Comparison of ENCODE assay signal across 1 cellular context in the genomic region with DNA sequence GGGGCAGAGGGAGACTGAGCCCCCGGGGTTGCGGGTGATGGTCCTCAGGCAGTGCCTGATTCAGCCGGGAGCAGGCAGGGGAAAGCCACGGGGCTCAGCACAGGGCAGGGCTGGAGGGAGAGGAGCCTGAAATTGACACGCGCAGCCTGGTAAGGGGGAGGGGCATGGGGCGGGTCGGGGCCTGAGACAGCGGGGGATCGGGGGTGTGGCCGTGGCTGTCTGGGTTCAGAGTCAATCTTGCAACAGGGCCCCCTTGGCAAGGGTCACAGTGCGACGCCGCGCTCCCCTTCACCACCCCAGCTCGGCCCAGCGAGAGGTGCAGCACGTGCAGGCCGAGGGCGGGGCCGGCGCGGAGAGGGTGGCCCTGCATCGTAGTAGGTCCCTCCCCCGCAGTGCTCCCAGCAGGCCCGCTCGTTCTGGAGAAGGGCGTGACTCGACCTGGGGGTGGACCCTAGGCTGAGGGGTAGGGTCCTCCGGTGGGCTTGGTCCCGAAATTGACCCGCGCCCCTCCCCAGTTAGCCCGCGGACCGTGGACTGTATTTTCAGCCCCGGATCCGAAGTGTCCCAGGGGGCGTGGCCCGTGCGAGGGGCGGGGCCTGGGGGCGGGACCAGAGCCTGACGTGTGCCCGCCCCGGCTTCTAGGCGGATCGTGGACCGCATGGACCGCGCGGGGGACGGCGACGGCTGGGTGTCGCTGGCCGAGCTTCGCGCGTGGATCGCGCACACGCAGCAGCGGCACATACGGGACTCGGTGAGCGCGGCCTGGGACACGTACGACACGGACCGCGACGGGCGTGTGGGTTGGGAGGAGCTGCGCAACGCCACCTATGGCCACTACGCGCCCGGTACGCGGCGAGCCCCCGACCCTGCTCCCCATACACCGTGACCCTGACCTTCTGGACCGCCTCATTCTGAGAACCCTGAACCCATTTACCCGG.
TF ChIP-seq lines count a peak whose summit lies in the region.

No MANE protein-coding gene starts in this region.

TF ChIP-seq in K562, 482 proteins besides CTCF, POLR2A, EP300 and RAD21 (continued from another document and continues in another):
- TF ChIP-seq, protein P1, sequence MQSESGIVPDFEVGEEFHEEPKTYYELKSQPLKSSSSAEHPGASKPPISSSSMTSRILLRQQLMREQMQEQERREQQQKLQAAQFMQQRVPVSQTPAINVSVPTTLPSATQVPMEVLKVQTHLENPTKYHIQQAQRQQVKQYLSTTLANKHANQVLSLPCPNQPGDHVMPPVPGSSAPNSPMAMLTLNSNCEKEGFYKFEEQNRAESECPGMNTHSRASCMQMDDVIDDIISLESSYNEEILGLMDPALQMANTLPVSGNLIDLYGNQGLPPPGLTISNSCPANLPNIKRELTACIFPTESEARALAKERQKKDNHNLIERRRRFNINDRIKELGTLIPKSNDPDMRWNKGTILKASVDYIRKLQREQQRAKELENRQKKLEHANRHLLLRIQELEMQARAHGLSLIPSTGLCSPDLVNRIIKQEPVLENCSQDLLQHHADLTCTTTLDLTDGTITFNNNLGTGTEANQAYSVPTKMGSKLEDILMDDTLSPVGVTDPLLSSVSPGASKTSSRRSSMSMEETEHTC (IDR thresholded peaks at IDR 0.05), result 0 out of 2 replicates have a peak, but pooled peaks have one; percentile 13
- TF ChIP-seq CLOCK (CRISPR knock-in tag; IDR thresholded peaks at IDR 0.05; ENCODE audit: borderline replicate concordance) (no peak), C11orf30 (IDR thresholded peaks at IDR 0.05; ENCODE audit: low read depth) (no peak), EHMT2 (IDR thresholded peaks at IDR 0.05) (no peak), STAT5A (IDR thresholded peaks at IDR 0.05; ENCODE audit: borderline replicate concordance, low read length) (no peak), PHB2 (IDR thresholded peaks at IDR 0.05; ENCODE audit: low read depth) (no peak), THRAP3 (IDR thresholded peaks at IDR 0.05; ENCODE audit: borderline replicate concordance) (no peak), RBM34 (IDR thresholded peaks at IDR 0.05; ENCODE audit: borderline replicate concordance, insufficient read depth, low read length) (no peak), NFYB (IDR thresholded peaks at IDR 0.05; ENCODE audit: extremely low read depth, insufficient read length) (no peak), ZNF436 (CRISPR knock-in tag; IDR thresholded peaks at IDR 0.05) (no peak), RBM17 (IDR thresholded peaks at IDR 0.05; ENCODE audit: borderline replicate concordance, low read depth, low read length) (no peak), NR1H2 (CRISPR knock-in tag; IDR thresholded peaks at IDR 0.05) (0 out of 2 replicates have a peak, but pooled peaks have one; percentile 54), DACH1 (IDR thresholded peaks at IDR 0.05; ENCODE audit: partially characterized antibody) (no peak), CEBPB (tag; IDR thresholded peaks at IDR 0.05) (no peak), ERF (CRISPR knock-in tag; IDR thresholded peaks at IDR 0.05) (no peak), HEY1 (CRISPR knock-in tag; IDR thresholded peaks at IDR 0.05; ENCODE audit: borderline replicate concordance) (no peak), ESRRB (CRISPR knock-in tag; IDR thresholded peaks at IDR 0.05; ENCODE audit: borderline replicate concordance) (no peak), HDAC6 (IDR thresholded peaks at IDR 0.05; ENCODE audit: low read depth, low read length) (no peak), ILF3 (IDR thresholded peaks at IDR 0.05; ENCODE audit: borderline replicate concordance) (no peak), ZNF274 (IDR thresholded peaks at IDR 0.05; ENCODE audit: borderline replicate concordance, low read depth, low read length) (no peak), CREB5 (CRISPR knock-in tag; IDR thresholded peaks at IDR 0.05) (no peak), BHLHE40 (IDR thresholded peaks at IDR 0.05; ENCODE audit: low read length) (peak; percentile 99), CREM (IDR thresholded peaks at IDR 0.05; ENCODE audit: low read depth) (peak; percentile 79), RBM22 (IDR thresholded peaks at IDR 0.05; ENCODE audit: low read depth, low read length, poor library complexity, severe bottlenecking) (no peak), TFAM (CRISPR knock-in tag; conservative IDR thresholded peaks at IDR 0.05) (no peak), TBP (optimal IDR thresholded peaks at IDR 0.05; ENCODE audit: low read depth, low read length) (no peak), CHD1 (IDR thresholded peaks at IDR 0.05; ENCODE audit: low read length) (no peak)
- TF ChIP-seq, protein P2, sequence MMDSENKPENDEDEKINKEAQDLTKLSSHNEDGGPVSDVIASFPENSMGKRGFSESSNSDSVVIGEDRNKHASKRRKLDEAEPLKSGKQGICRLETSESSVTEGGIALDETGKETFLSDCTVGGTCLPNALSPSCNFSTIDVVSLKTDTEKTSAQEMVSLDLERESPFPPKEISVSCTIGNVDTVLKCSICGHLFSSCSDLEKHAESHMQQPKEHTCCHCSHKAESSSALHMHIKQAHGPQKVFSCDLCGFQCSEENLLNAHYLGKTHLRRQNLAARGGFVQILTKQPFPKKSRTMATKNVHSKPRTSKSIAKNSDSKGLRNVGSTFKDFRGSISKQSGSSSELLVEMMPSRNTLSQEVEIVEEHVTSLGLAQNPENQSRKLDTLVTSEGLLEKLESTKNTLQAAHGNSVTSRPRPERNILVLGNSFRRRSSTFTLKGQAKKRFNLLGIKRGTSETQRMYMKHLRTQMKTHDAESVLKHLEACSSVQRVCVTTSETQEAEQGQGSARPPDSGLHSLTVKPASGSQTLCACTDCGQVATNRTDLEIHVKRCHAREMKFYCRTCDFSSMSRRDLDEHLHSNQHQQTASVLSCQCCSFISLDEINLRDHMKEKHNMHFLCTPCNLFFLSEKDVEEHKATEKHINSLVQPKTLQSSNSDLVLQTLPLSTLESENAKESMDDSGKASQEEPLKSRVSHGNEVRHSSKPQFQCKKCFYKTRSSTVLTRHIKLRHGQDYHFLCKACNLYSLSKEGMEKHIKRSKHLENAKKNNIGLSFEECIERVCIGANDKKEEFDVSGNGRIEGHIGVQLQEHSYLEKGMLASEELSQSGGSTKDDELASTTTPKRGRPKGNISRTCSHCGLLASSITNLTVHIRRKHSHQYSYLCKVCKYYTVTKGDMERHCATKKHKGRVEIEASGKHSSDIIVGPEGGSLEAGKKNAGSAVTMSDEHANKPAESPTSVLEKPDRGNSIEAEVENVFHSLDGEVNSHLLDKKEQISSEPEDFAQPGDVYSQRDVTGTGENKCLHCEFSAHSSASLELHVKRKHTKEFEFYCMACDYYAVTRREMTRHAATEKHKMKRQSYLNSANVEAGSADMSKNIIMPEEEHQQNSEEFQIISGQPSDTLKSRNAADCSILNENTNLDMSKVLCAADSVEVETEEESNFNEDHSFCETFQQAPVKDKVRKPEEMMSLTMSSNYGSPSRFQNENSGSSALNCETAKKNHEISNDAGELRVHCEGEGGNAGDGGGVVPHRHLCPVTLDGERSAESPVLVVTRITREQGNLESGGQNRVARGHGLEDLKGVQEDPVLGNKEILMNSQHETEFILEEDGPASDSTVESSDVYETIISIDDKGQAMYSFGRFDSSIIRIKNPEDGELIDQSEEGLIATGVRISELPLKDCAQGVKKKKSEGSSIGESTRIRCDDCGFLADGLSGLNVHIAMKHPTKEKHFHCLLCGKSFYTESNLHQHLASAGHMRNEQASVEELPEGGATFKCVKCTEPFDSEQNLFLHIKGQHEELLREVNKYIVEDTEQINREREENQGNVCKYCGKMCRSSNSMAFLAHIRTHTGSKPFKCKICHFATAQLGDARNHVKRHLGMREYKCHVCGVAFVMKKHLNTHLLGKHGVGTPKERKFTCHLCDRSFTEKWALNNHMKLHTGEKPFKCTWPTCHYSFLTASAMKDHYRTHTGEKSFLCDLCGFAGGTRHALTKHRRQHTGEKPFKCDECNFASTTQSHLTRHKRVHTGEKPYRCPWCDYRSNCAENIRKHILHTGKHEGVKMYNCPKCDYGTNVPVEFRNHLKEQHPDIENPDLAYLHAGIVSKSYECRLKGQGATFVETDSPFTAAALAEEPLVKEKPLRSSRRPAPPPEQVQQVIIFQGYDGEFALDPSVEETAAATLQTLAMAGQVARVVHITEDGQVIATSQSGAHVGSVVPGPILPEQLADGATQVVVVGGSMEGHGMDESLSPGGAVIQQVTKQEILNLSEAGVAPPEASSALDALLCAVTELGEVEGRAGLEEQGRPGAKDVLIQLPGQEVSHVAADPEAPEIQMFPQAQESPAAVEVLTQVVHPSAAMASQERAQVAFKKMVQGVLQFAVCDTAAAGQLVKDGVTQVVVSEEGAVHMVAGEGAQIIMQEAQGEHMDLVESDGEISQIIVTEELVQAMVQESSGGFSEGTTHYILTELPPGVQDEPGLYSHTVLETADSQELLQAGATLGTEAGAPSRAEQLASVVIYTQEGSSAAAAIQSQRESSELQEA (IDR thresholded peaks at IDR 0.05; ENCODE audit: low read depth), result no peak
- TF ChIP-seq, protein P3, sequence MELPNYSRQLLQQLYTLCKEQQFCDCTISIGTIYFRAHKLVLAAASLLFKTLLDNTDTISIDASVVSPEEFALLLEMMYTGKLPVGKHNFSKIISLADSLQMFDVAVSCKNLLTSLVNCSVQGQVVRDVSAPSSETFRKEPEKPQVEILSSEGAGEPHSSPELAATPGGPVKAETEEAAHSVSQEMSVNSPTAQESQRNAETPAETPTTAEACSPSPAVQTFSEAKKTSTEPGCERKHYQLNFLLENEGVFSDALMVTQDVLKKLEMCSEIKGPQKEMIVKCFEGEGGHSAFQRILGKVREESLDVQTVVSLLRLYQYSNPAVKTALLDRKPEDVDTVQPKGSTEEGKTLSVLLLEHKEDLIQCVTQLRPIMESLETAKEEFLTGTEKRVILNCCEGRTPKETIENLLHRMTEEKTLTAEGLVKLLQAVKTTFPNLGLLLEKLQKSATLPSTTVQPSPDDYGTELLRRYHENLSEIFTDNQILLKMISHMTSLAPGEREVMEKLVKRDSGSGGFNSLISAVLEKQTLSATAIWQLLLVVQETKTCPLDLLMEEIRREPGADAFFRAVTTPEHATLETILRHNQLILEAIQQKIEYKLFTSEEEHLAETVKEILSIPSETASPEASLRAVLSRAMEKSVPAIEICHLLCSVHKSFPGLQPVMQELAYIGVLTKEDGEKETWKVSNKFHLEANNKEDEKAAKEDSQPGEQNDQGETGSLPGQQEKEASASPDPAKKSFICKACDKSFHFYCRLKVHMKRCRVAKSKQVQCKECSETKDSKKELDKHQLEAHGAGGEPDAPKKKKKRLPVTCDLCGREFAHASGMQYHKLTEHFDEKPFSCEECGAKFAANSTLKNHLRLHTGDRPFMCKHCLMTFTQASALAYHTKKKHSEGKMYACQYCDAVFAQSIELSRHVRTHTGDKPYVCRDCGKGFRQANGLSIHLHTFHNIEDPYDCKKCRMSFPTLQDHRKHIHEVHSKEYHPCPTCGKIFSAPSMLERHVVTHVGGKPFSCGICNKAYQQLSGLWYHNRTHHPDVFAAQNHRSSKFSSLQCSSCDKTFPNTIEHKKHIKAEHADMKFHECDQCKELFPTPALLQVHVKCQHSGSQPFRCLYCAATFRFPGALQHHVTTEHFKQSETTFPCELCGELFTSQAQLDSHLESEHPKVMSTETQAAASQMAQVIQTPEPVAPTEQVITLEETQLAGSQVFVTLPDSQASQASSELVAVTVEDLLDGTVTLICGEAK (IDR thresholded peaks at IDR 0.05), result 0 out of 2 replicates have a peak, but pooled peaks have one; percentile 20
- TF ChIP-seq, protein P3 (CRISPR knock-in tag; IDR thresholded peaks at IDR 0.05), result no peak
